8 cellular contexts compared by ENCODE assay signal in genomic region chr5:56910123-56910951, GRCh38. TPM values are rescaled to one million over a fixed set of nuclear protein-coding genes. Genes with fewer than 3 reads are reported as not detected.
A peak's percentile ranks its signal among the peaks of the same experiment; 100 is the strongest.
DNase-seq lines count a peak whose midpoint lies in the region; ATAC-seq and TF ChIP-seq lines count a peak whose summit lies in the region.

No MANE protein-coding gene starts in this region.

- intact Hi-C loops in aorta (cut with DNase I), result loop anchor here in 1 of 2 donors (1.0 to 2.0 kb wide), 2 partner anchors 40 to 262 kb away; no protein-coding TSS in a partner anchor

- H3K27me3 ChIP-seq in neuronal stem cell (ENCODE audit: control insufficient read depth in 3 of 3, insufficient read depth in 3 of 3, low read depth in 1 of 3, low read length in 3 of 3) (no peaks in the 10 kb centered on the region), aorta (ENCODE audit: control insufficient read depth in 1 of 2, insufficient read depth in 2 of 2, low read length in 1 of 2) (no peaks in the 10 kb centered on the region)

- POLR2A ChIA-PET in activated CD8-positive, alpha-beta T cell treated with anti-CD3 and anti-CD28 coated beads, Interleukin-2, amount 10 ng/mL, durations not matched to agents 7 days and 5 days (lab: Charles Lee), result interaction anchor here (0.6 to 1.9 kb wide), 7 partner anchors 11 to 263 kb away, joined by 3 to 12 read pairs (median 3); partner anchors contain the start of gene GPBP1

- peak overlapping the region; percentile 90 for H3K23ac ChIP-seq in neuronal stem cell (ENCODE audit: low read depth, low read length, poor library complexity)

- H3K27ac Mint-ChIP-seq in activated CD8-positive, alpha-beta T cell treated with anti-CD3 and anti-CD28 coated beads, Interleukin-2, amount 10 ng/mL, durations not matched to agents 7 days and 5 days, result peak overlapping the region; percentile 84

- peak overlapping the region; percentile 81 for H3K4me3 Mint-ChIP-seq in activated CD8-positive, alpha-beta T cell treated with anti-CD3 and anti-CD28 coated beads, Interleukin-2, amount 10 ng/mL, durations not matched to agents 7 days and 5 days

- H4K8ac ChIP-seq in neuronal stem cell (ENCODE audit: low read depth, low read length), result peak overlapping the region; percentile 98

- no CpG with 5 or more reads among the region's 32 CpGs for WGBS in neuronal stem cell (ENCODE audit: extremely low coverage in 2 of 2, insufficient read length in 2 of 2, insufficient replicate concordance in 1 of 2), 2 donors
- WGBS in aorta, 2 donors, result 1% methylated on average over 32 of the region's 32 CpGs

- H3K4me1 ChIP-seq in neuronal stem cell (ENCODE audit: control insufficient read depth in 2 of 2, insufficient read depth in 1 of 2, low read depth in 1 of 2, low read length in 2 of 2), result peaks cover 5% of the 10 kb centered on the region in 2 donors
- H3K4me1 ChIP-seq in aorta (ENCODE audit: control insufficient read depth in 1 of 2, insufficient read depth in 2 of 2, low read length in 2 of 2), result no peaks in the 10 kb centered on the region

- H3K4ac ChIP-seq in neuronal stem cell (ENCODE audit: low read length), result no peak overlapping the region

- peak overlapping the region; percentile 97 for H3K18ac ChIP-seq in neuronal stem cell (ENCODE audit: low read length)

- H3K36me3 ChIP-seq in neuronal stem cell (replicated peaks in 1 of 2; ENCODE audit: control insufficient read depth in 2 of 2, insufficient read depth in 2 of 2, low read length in 2 of 2) (peaks cover 0 to 25% of the 10 kb centered on the region in 2 donors), aorta (ENCODE audit: control insufficient read depth in 1 of 2, insufficient read depth in 2 of 2, low read length in 1 of 2) (no peaks in the 10 kb centered on the region)

- H3K27me3 Mint-ChIP-seq in activated CD8-positive, alpha-beta T cell treated with anti-CD3 and anti-CD28 coated beads, Interleukin-2, amount 10 ng/mL, durations not matched to agents 7 days and 5 days (ENCODE audit: low read depth), result peaks cover 11% of the 10 kb centered on the region

- H3K27ac ChIP-seq in 22Rv1, result peak overlapping the region; percentile 87
- peak overlapping the region; percentile 86 for H3K27ac ChIP-seq in neuronal stem cell (replicated peaks; ENCODE audit: low read length)
- H3K27ac ChIP-seq in aorta (ENCODE audit: low read depth in 1 of 2, low read length in 2 of 2), result peak overlapping the region; percentile 38 to 96

- H3K9me3 Mint-ChIP-seq in activated CD8-positive, alpha-beta T cell treated with anti-CD3 and anti-CD28 coated beads, Interleukin-2, amount 10 ng/mL, durations not matched to agents 7 days and 5 days (ENCODE audit: insufficient read depth), result no peaks in the 10 kb centered on the region

- H3K4me1 Mint-ChIP-seq in activated CD8-positive, alpha-beta T cell treated with anti-CD3 and anti-CD28 coated beads, Interleukin-2, amount 10 ng/mL, durations not matched to agents 7 days and 5 days (ENCODE audit: low read depth), result peaks cover 24% of the 10 kb centered on the region

- ATAC-seq in HG02870 (IDR thresholded peaks at IDR 0.05; ENCODE audit: unreplicated experiment) (peak; percentile 21), aorta (ENCODE audit: low FRiP score) (peak; percentile 48)
- ATAC-seq in activated CD8-positive, alpha-beta T cell treated with anti-CD3 and anti-CD28 coated beads, Interleukin-2, amount 10 ng/mL, durations not matched to agents 7 days and 5 days, result peak; percentile 27

- no peaks in the 10 kb centered on the region for H3K79me1 ChIP-seq in neuronal stem cell (ENCODE audit: low read depth, low read length)

- H3K36me3 Mint-ChIP-seq in activated CD8-positive, alpha-beta T cell treated with anti-CD3 and anti-CD28 coated beads, Interleukin-2, amount 10 ng/mL, durations not matched to agents 7 days and 5 days (ENCODE audit: low read depth), result peaks cover 5% of the 10 kb centered on the region

- DNase-seq in GM13977 (ENCODE audit: low spot score), result peak; percentile 14
- DNase-seq in NCI-H146 treated with DMSO at 0.1 percent for 48 hours (lab: John Stamatoyannopoulos, UW; ENCODE audit: unreplicated experiment), result peak; percentile 57
- DNase-seq in activated CD8-positive, alpha-beta T cell treated with anti-CD3 and anti-CD28 coated beads, Interleukin-2, amount 10 ng/mL, durations not matched to agents 7 days and 5 days, result no peak
- DNase-seq in fibroblast of mammary gland (ENCODE audit: low read depth), result no peak
- DNase-seq in neuronal stem cell (ENCODE audit: low spot score), result no peak
- peak; percentile 69 to 79 for DNase-seq in aorta

- TF ChIP-seq CTCF in 22Rv1 (IDR thresholded peaks at IDR 0.05) (no peak), GM13977 (IDR thresholded peaks at IDR 0.05; ENCODE audit: extremely low read depth, insufficient read depth, missing control alignments) (no peak), fibroblast of mammary gland (conservative IDR thresholded peaks at IDR 0.05; ENCODE audit: control insufficient read depth, insufficient read depth, low read depth, low read length) (no peak)

- no peak overlapping the region for H2AK5ac ChIP-seq in neuronal stem cell (ENCODE audit: low read depth, low read length)

- H3K4me3 ChIP-seq in fibroblast of mammary gland (ENCODE audit: control insufficient read depth, low read depth, low read length), result peak overlapping the region; percentile 79
- H3K4me3 ChIP-seq in neuronal stem cell (ENCODE audit: low read length in 2 of 2), result peak overlapping the region; percentile 61 to 81
- peak overlapping the region; percentile 65 to 70 for H3K4me3 ChIP-seq in aorta (ENCODE audit: low read length in 2 of 2)

- H2BK15ac ChIP-seq in neuronal stem cell (ENCODE audit: low read length), result no peak overlapping the region

- H2BK12ac ChIP-seq in neuronal stem cell (ENCODE audit: low read length), result no peak overlapping the region

- H4K91ac ChIP-seq in neuronal stem cell (ENCODE audit: low read depth, low read length, poor library complexity), result no peak overlapping the region

- CTCF ChIA-PET in activated CD8-positive, alpha-beta T cell treated with anti-CD3 and anti-CD28 coated beads, Interleukin-2, amount 10 ng/mL, durations not matched to agents 7 days and 5 days (lab: Charles Lee), result interaction anchor here (0.9 to 2.5 kb wide), 7 partner anchors 8 to 389 kb away, joined by 3 to 15 read pairs (median 5); no protein-coding TSS in a partner anchor

- H3K9ac ChIP-seq in neuronal stem cell (ENCODE audit: low read depth, low read length, poor library complexity), result peak overlapping the region; percentile 72

- H3K9me3 ChIP-seq in neuronal stem cell (replicated peaks in 1 of 2; ENCODE audit: control insufficient read depth in 2 of 2, insufficient read depth in 1 of 2, low read depth in 1 of 2, low read length in 2 of 2) (no peaks in the 10 kb centered on the region), aorta (ENCODE audit: control insufficient read depth, low read length) (no peaks in the 10 kb centered on the region)

- peak overlapping the region; percentile 75 for H3K4me2 ChIP-seq in neuronal stem cell (ENCODE audit: insufficient read depth, low read length, poor library complexity, severe bottlenecking)

- H3K14ac ChIP-seq in neuronal stem cell (ENCODE audit: low read length), result no peak overlapping the region

- H2BK120ac ChIP-seq in neuronal stem cell (ENCODE audit: low read depth, low read length), result no peak overlapping the region

- peak overlapping the region; percentile 42 for H2BK5ac ChIP-seq in neuronal stem cell (ENCODE audit: low read length)

- in situ Hi-C loops in GM13977 (cut with MboI; ENCODE audit: low pct_unique_long_range_greater_than_20kb, low sequenced_read_pairs, unreplicated experiment), result loop anchor here (25.0 kb wide), 1 partner anchor 302 kb away; no protein-coding TSS in a partner anchor

- H2AFZ ChIP-seq in neuronal stem cell (ENCODE audit: low read length), result peak overlapping the region; percentile 90

RNA-seq across cellular contexts. Expression of gene SETD9, which starts 0.9 kb away (rescaled TPM):
- 1 to 10 TPM; 4.7 to 5.6 TPM for total RNA-seq in activated CD8-positive, alpha-beta T cell treated with anti-CD3 and anti-CD28 coated beads, Interleukin-2, amount 10 ng/mL, durations not matched to agents 7 days and 5 days
- polyA plus RNA-seq in neuronal stem cell (2013, experiment 1 of 2), result 9.0 TPM
- polyA plus RNA-seq in neuronal stem cell (2013, experiment 2 of 2), result 8.2 TPM
- total RNA-seq in aorta, result 1 to 10 TPM; 8.1 to 8.6 TPM
- polyA plus RNA-seq in aorta, result 10 to 100 TPM in 1 of 2 donors, 1 to 10 TPM in 1; 9.1 to 11.1 TPM

RNA-seq across cellular contexts. Expression of gene MIER3, which starts 41.6 kb away (rescaled TPM):
- 10 to 100 TPM; 22.5 to 24.1 TPM for total RNA-seq in activated CD8-positive, alpha-beta T cell treated with anti-CD3 and anti-CD28 coated beads, Interleukin-2, amount 10 ng/mL, durations not matched to agents 7 days and 5 days
- 24.7 TPM for polyA plus RNA-seq in neuronal stem cell (2013, experiment 1 of 2)
- 25.0 TPM for polyA plus RNA-seq in neuronal stem cell (2013, experiment 2 of 2)
- total RNA-seq in aorta, result 10 to 100 TPM; 20.7 to 27.2 TPM
- 1 to 10 TPM; 8.1 to 8.3 TPM for polyA plus RNA-seq in aorta

Comparison
In these comparisons a context has a peak if more than half of its experiments do, and no peak if none do; other contexts are left out.
1. DNase-seq: peak in GM13977 (single experiment), NCI-H146 treated with DMSO at 0.1 percent for 48 hours (single experiment) and aorta (2 of 2); none in activated CD8-positive, alpha-beta T cell treated with anti-CD3 and anti-CD28 coated beads, Interleukin-2, amount 10 ng/mL, durations not matched to agents 7 days and 5 days (single experiment), fibroblast of mammary gland (single experiment) and neuronal stem cell (single experiment).
2. Peak in every context shown above with its lines, with median percentiles within 50 percentile points of each other: H3K27ac ChIP-seq, ATAC-seq and H3K4me3 ChIP-seq.